ENCODE assay signal across 15 cellular contexts in genomic region chrX:120195786-120196185, GRCh38. TPM values are rescaled to one million over a fixed set of nuclear protein-coding genes. Genes with fewer than 3 reads are reported as not detected.
"Had no signal": no experiment of that assay in that cellular context is flagged by ENCODE, and none has a peak within 500 bp of the region (broad histone marks: within the 10 kb centered on the region; RNA-seq: fewer than 3 reads in every experiment).

No MANE protein-coding gene starts in this region.

RNA-seq across cellular contexts. Expression of gene RHOXF2, which starts 37.4 kb away (rescaled TPM):
- total RNA-seq: activated B cell treated with CpG ODN at 0.5 μM for 24 hours; activated CD4-positive, alpha-beta memory T cell treated with anti-CD3 and anti-CD28 coated beads for 36 hours; activated CD4-positive, alpha-beta T cell treated with anti-CD3 and anti-CD28 coated beads, Interleukin-2, amount 10 ng/mL, durations not matched to agents 24 days and 14 days; activated CD8-positive, alpha-beta memory T cell treated with anti-CD3 and anti-CD28 coated beads for 36 hours; activated CD8-positive, alpha-beta T cell treated with anti-CD3 and anti-CD28 coated beads for 36 hours; activated naive CD4-positive, alpha-beta T cell treated with anti-CD3 and anti-CD28 coated beads for 36 hours; activated naive CD8-positive, alpha-beta T cell treated with anti-CD3 and anti-CD28 coated beads for 36 hours; activated T-cell treated with anti-CD3 and anti-CD28 coated beads, Interleukin-2, amount 50 U/mL, for 72 hours; activated T-helper 1 cell treated with anti-CD3 and anti-CD28 coated beads, Interleukin-12 subunit alpha, Interleukin-12 subunit beta, Interleukin-2, Interleukin-4 antibody, amounts not matched to agents 30 ng/mL and 10 ng/mL and 1 ng/mL, durations not matched to agents 14 hours and 24 hours and 36 hours; aorta; astrocyte; body of pancreas; breast epithelium; cardiac septum; cerebellum had no signal
- polyA plus RNA-seq: aorta had no signal
